Comparison of ENCODE assay signal across 8 cellular contexts in the genomic region with DNA sequence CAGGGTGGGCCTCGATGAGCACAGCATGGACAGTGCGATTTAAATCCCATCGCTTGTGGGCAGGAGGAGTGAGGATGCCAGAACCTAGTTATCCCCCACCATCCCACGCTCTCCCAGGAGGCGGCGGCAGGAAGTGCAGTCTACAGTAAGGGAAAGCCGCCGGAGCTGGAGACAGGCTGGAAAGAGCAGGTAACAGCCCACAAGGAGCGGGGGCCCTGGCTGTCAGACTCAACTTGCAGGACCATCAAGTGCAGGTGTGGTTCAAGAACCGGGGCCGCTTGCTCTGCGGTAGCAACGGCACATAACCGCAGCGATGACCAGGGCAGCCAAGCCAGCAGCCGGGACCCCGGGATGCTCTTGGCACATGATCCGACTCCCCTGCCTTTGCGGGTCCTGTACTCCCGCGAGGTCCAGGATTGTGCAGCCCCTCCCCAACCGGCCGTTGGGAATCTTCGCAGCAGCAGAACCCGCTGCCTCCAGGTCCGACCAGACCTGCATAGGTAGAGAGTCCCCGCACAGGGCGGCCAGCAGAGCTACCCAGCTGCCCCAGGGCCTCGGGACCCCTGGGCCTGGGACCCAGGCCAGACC.
DNase-seq lines count a peak whose midpoint lies in the region; ATAC-seq, FAIRE-seq and TF ChIP-seq lines count a peak whose summit lies in the region.

No MANE protein-coding gene starts in this region.

- dilution Hi-C loops in endothelial cell of umbilical vein (cut with MboI; ENCODE audit: extremely low pct_ligation_motif_present, low sequenced_read_pairs): no loop called here

- no peaks in the 10 kb centered on the region for H3K9me1 ChIP-seq in endothelial cell of umbilical vein (replicated peaks; ENCODE audit: control insufficient read depth, extremely low read depth, insufficient read depth, low read length)

- peak; percentile 3 for ATAC-seq in GM19455 (IDR thresholded peaks at IDR 0.05; ENCODE audit: unreplicated experiment)
- ATAC-seq in upper lobe of right lung: peak; percentile 77

- H3K27ac ChIP-seq in endothelial cell of umbilical vein (ENCODE audit: insufficient read depth, low read depth, low read length) (no peak overlapping the region), upper lobe of right lung (no peak overlapping the region)

- no peaks in the 10 kb centered on the region for H3K36me3 ChIP-seq in endothelial cell of umbilical vein (ENCODE audit: control insufficient read depth in 2 of 2, extremely low read depth in 1 of 2, insufficient read depth in 2 of 2, low read length in 2 of 2)
- H3K36me3 ChIP-seq in upper lobe of right lung: no peaks in the 10 kb centered on the region

- FAIRE-seq in endothelial cell of umbilical vein (lab: Jason Lieb, UNC): peak; percentile 4

- no peaks in the 10 kb centered on the region for H3K79me2 ChIP-seq in endothelial cell of umbilical vein (ENCODE audit: control insufficient read depth, insufficient read depth, low read length)

- CTCF ChIA-PET in endothelial cell of umbilical vein (lab: Charles Lee): no interaction called here

- no peak for TF ChIP-seq POLR2A in endothelial cell of umbilical vein (IDR thresholded peaks at IDR 0.05; ENCODE audit: low read depth, low read length)

- H3K9me3 ChIP-seq in endothelial cell of umbilical vein (replicated peaks; ENCODE audit: control insufficient read depth, insufficient read depth, low read length) (no peaks in the 10 kb centered on the region), upper lobe of right lung (no peaks in the 10 kb centered on the region)

- TF ChIP-seq CTCF in AG10803 (conservative IDR thresholded peaks at IDR 0.05; ENCODE audit: low read length) (peak; percentile 44), endothelial cell of umbilical vein (IDR thresholded peaks at IDR 0.05; ENCODE audit: extremely low read depth in 1 of 2, insufficient read depth in 1 of 2, low read depth in 1 of 2, low read length in 2 of 2) (no peak), upper lobe of right lung (IDR thresholded peaks at IDR 0.05) (peak; percentile 28), GM10266 (IDR thresholded peaks at IDR 0.05; ENCODE audit: control insufficient read depth, insufficient read depth, low read depth, missing control alignments) (no peak)

- no peaks in the 10 kb centered on the region for H4K20me1 ChIP-seq in endothelial cell of umbilical vein (replicated peaks; ENCODE audit: control insufficient read depth, extremely low read depth, insufficient read depth, low read length)

- intact Hi-C loops in endothelial cell of umbilical vein (cut with micrococcal nuclease) (loop anchor here (1.0 kb wide), 2 partner anchors 25 to 36 kb away; no protein-coding TSS in a partner anchor), upper lobe of right lung (cut with DNase I) (no loop called here)

- H3K4me3 ChIP-seq in AG10803 (ENCODE audit: low read length) (peak overlapping the region; percentile 63), endothelial cell of umbilical vein (replicated peaks in 1 of 3; ENCODE audit: insufficient read depth in 1 of 3, low read depth in 1 of 3, low read length in 3 of 3) (peak overlapping the region in 1 of 3 experiments; percentile 59), upper lobe of right lung (peak overlapping the region; percentile 43)

- H3K27me3 ChIP-seq in endothelial cell of umbilical vein (ENCODE audit: control insufficient read depth in 2 of 2, insufficient read depth in 2 of 2, low read length in 2 of 2) (peaks cover 4 to 18% of the 10 kb centered on the region in 2 experiments), upper lobe of right lung (no peaks in the 10 kb centered on the region)

- POLR2A ChIA-PET in endothelial cell of umbilical vein (lab: Charles Lee): no interaction called here

- no peak overlapping the region for H3K9ac ChIP-seq in endothelial cell of umbilical vein (replicated peaks; ENCODE audit: extremely low read depth, insufficient read depth, low read length)

- peak overlapping the region; percentile 91 for H3K4me2 ChIP-seq in endothelial cell of umbilical vein (ENCODE audit: insufficient read depth, low read length)

- H3K4me1 ChIP-seq in endothelial cell of umbilical vein (ENCODE audit: control insufficient read depth, extremely low read depth, insufficient read depth, low read length): peaks cover 13% of the 10 kb centered on the region
- peaks cover 4% of the 10 kb centered on the region for H3K4me1 ChIP-seq in upper lobe of right lung

- DNase-seq in AG10803 (ENCODE audit: low read depth) (no peak), NCI-H774 (lab: John Stamatoyannopoulos, UW) (peak; percentile 21), endothelial cell of umbilical vein (ENCODE audit: low read depth, low spot score) (no peak), middle frontal gyrus (ENCODE audit: extremely low spot score, low spot score) (peak; percentile 37), upper lobe of right lung (peak; percentile 72), GM10266 (ENCODE audit: extremely low spot score) (no peak)
- no peak for DNase-seq in activated CD4-positive, alpha-beta T cell treated with anti-CD3 and anti-CD28 coated beads, Interleukin-2, amount 50 U/mL, for 4 hours

- no TSS peak for BruUV-seq in endothelial cell of umbilical vein (replicated peaks; lab: Mats Ljungman, UMichigan)

- peak overlapping the region; percentile 94 for H2AFZ ChIP-seq in endothelial cell of umbilical vein (ENCODE audit: low read depth, low read length)

TF ChIP-seq in endothelial cell of umbilical vein, 7 proteins besides CTCF, POLR2A, EP300 and RAD21:
- TF ChIP-seq FOS (IDR thresholded peaks at IDR 0.05; ENCODE audit: borderline replicate concordance, insufficient read depth, low read length) (no peak), EZH2 (IDR thresholded peaks at IDR 0.05; ENCODE audit: borderline replicate concordance, low read depth, low read length, severe bottlenecking) (no peak)
- TF ChIP-seq, protein P1, sequence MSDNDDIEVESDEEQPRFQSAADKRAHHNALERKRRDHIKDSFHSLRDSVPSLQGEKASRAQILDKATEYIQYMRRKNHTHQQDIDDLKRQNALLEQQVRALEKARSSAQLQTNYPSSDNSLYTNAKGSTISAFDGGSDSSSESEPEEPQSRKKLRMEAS (IDR thresholded peaks at IDR 0.05; ENCODE audit: insufficient read depth, insufficient read length): no peak

Comparison
In these comparisons a context has a peak if more than half of its experiments do, and no peak if none do; other contexts are left out.
1. DNase-seq: peak in NCI-H774 (single experiment), middle frontal gyrus (single experiment) and upper lobe of right lung (single experiment); none in AG10803 (single experiment), endothelial cell of umbilical vein (single experiment), activated CD4-positive, alpha-beta T cell treated with anti-CD3 and anti-CD28 coated beads, Interleukin-2, amount 50 U/mL, for 4 hours (0 of 2) and GM10266 (single experiment).
2. CTCF ChIP-seq: peak in AG10803 (single experiment) and upper lobe of right lung (single experiment); none in endothelial cell of umbilical vein (0 of 2) and GM10266 (single experiment).